In genomic region chr20:32522775-32523612, GRCh38 we compare ENCODE assay signal across 1 cellular context.
TF ChIP-seq lines count a peak whose summit lies in the region.

No MANE protein-coding gene starts in this region.

TF ChIP-seq in HepG2, 621 proteins besides CTCF, POLR2A, EP300 and RAD21 (continued from another document and continues in another):
- TF ChIP-seq ZNF275 (CRISPR knock-in tag; IDR thresholded peaks at IDR 0.05; ENCODE audit: borderline replicate concordance) (0 out of 2 replicates have a peak, but pooled peaks have one; percentile 70), ZSCAN25 (CRISPR knock-in tag; IDR thresholded peaks at IDR 0.05) (peak; percentile 99), LCORL (IDR thresholded peaks at IDR 0.05) (no peak), LCORL (CRISPR knock-in tag; IDR thresholded peaks at IDR 0.05) (peak; percentile 99), ELK4 (CRISPR knock-in tag; IDR thresholded peaks at IDR 0.05; ENCODE audit: borderline replicate concordance) (no peak), SP140L (CRISPR knock-in tag; IDR thresholded peaks at IDR 0.05; ENCODE audit: borderline replicate concordance) (peak; percentile 77; the same call in 1 of the 2 replicates), ZNF572 (CRISPR knock-in tag; IDR thresholded peaks at IDR 0.05) (peak; percentile 18; the same call in 1 of the 2 replicates), ZNF34 (CRISPR knock-in tag; IDR thresholded peaks at IDR 0.05; ENCODE audit: borderline replicate concordance) (no peak), FOXA1 (IDR thresholded peaks at IDR 0.05) (no peak), FOXA1 (CRISPR knock-in tag; IDR thresholded peaks at IDR 0.05) (peak; percentile 72), ZNF446 (CRISPR knock-in tag; IDR thresholded peaks at IDR 0.05) (no peak), ZNF362 (CRISPR knock-in tag; IDR thresholded peaks at IDR 0.05; ENCODE audit: borderline replicate concordance) (peak; percentile 58; the same call in 1 of the 2 replicates), SALL2 (CRISPR knock-in tag; IDR thresholded peaks at IDR 0.05) (peak; percentile 64; the same call in 1 of the 2 replicates), ZNF18 (CRISPR knock-in tag; IDR thresholded peaks at IDR 0.05; ENCODE audit: insufficient replicate concordance) (peak; percentile 75), ZBED4 (CRISPR knock-in tag; IDR thresholded peaks at IDR 0.05; ENCODE audit: borderline replicate concordance) (peak; percentile 97), MIXL1 (CRISPR knock-in tag; IDR thresholded peaks at IDR 0.05) (peak; percentile 77), PAXIP1 (CRISPR knock-in tag; conservative IDR thresholded peaks at IDR 0.05) (peak; percentile 97), HOXA5 (CRISPR knock-in tag; IDR thresholded peaks at IDR 0.05) (no peak), NFKB2 (CRISPR knock-in tag; IDR thresholded peaks at IDR 0.05; ENCODE audit: borderline replicate concordance) (peak; percentile 45; the same call in 1 of the 2 replicates), TERF1 (CRISPR knock-in tag; IDR thresholded peaks at IDR 0.05) (no peak), NR2F1 (CRISPR knock-in tag; IDR thresholded peaks at IDR 0.05) (peak; percentile 39 to 44; a peak in 3 of 4 replicates), PITX1 (CRISPR knock-in tag; IDR thresholded peaks at IDR 0.05) (peak; percentile 86), HNF1B (CRISPR knock-in tag; IDR thresholded peaks at IDR 0.05) (peak; percentile 78), ZNF749 (CRISPR knock-in tag; IDR thresholded peaks at IDR 0.05; ENCODE audit: borderline replicate concordance) (no peak), ZNF691 (CRISPR knock-in tag; IDR thresholded peaks at IDR 0.05; ENCODE audit: borderline replicate concordance, low read depth) (peak; percentile 95), ZNF580 (CRISPR knock-in tag; IDR thresholded peaks at IDR 0.05; ENCODE audit: borderline replicate concordance, low read depth) (peak; percentile 27; the same call in 1 of the 2 replicates), CEBPG (CRISPR knock-in tag; IDR thresholded peaks at IDR 0.05) (peak; percentile 54; the same call in 1 of the 2 replicates), ZNF224 (CRISPR knock-in tag; IDR thresholded peaks at IDR 0.05) (0 out of 2 replicates have a peak, but pooled peaks have one; percentile 78), ZSCAN31 (CRISPR knock-in tag; IDR thresholded peaks at IDR 0.05; ENCODE audit: low read depth) (peak; percentile 57), ZEB1 (IDR thresholded peaks at IDR 0.05; ENCODE audit: insufficient replicate concordance, low read depth) (peak; percentile 93), SMAD1 (CRISPR knock-in tag; IDR thresholded peaks at IDR 0.05; ENCODE audit: borderline replicate concordance, low read depth) (peak; percentile 79; the same call in 1 of the 2 replicates), ZMYM3 (CRISPR knock-in tag; IDR thresholded peaks at IDR 0.05) (peak; percentile 85; the same call in 1 of the 2 replicates), DNMT1 (CRISPR knock-in tag; IDR thresholded peaks at IDR 0.05) (no peak; the same call in none of the 2 replicates), PATZ1 (CRISPR knock-in tag; IDR thresholded peaks at IDR 0.05) (peak; percentile 93), SMYD3 (CRISPR knock-in tag; IDR thresholded peaks at IDR 0.05) (0 out of 2 replicates have a peak, but pooled peaks have one; percentile 70), MTERF4 (CRISPR knock-in tag; IDR thresholded peaks at IDR 0.05) (0 out of 2 replicates have a peak, but pooled peaks have one; percentile 22), ZNF138 (CRISPR knock-in tag; IDR thresholded peaks at IDR 0.05; ENCODE audit: low read depth) (no peak), ZNF563 (CRISPR knock-in tag; IDR thresholded peaks at IDR 0.05) (0 out of 2 replicates have a peak, but pooled peaks have one; percentile 79), ZNF746 (CRISPR knock-in tag; IDR thresholded peaks at IDR 0.05) (peak; percentile 99), ZBTB21 (CRISPR knock-in tag; IDR thresholded peaks at IDR 0.05) (peak; percentile 43; the same call in 1 of the 2 replicates)
